ENCODE assay signal across 16 cellular contexts in genomic region chr6:111631930-111632460, GRCh38. TPM values are rescaled to one million over a fixed set of nuclear protein-coding genes. Genes with fewer than 3 reads are reported as not detected.
A peak's percentile ranks its signal among the peaks of the same experiment; 100 is the strongest.
DNase-seq lines count a peak whose midpoint lies in the region; ATAC-seq, FAIRE-seq and TF ChIP-seq lines count a peak whose summit lies in the region.
"Had no signal": no experiment of that assay in that cellular context is flagged by ENCODE, and none has a peak within 500 bp of the region (broad histone marks: within the 10 kb centered on the region; RNA-seq: fewer than 3 reads in every experiment).

No MANE protein-coding gene starts in this region.

- H3K9ac ChIP-seq in K562 (ENCODE audit: insufficient read depth in 1 of 2, low read depth in 2 of 2, low read length in 2 of 2) (no peak overlapping the region), neural progenitor cell (no peak overlapping the region)

- H3K27me3 ChIP-seq in K562 (ENCODE audit: control insufficient read depth in 2 of 2, insufficient read depth in 2 of 2, low read length in 2 of 2) (peaks cover 22 to 25% of the 10 kb centered on the region in 2 experiments), neural progenitor cell (no peaks in the 10 kb centered on the region), upper lobe of right lung (no peaks in the 10 kb centered on the region)
- H3K27me3 ChIP-seq: heart right ventricle, tibial nerve had no signal

- CTCF ChIA-PET in HEK293 (lab: Yijun Ruan, JAX) (no interaction called here), K562 (lab: Yijun Ruan, JAX; ENCODE audit: low intra/inter-chr PET ratio) (no interaction called here)

- no peaks in the 10 kb centered on the region for H3K36me3 ChIP-seq in HEK293 (ENCODE audit: control insufficient read depth in 2 of 2, insufficient read depth in 1 of 2, low read length in 2 of 2)
- no peaks in the 10 kb centered on the region for H3K36me3 ChIP-seq in K562 (ENCODE audit: control insufficient read depth, insufficient read depth, low read length)
- no peaks in the 10 kb centered on the region for H3K36me3 ChIP-seq in neural progenitor cell
- no peaks in the 10 kb centered on the region for H3K36me3 ChIP-seq in upper lobe of right lung
- H3K36me3 ChIP-seq: heart right ventricle, tibial nerve had no signal

- H3K4me3 ChIP-seq in HEK293 (ENCODE audit: low read depth, low read length): no peak overlapping the region
- H3K4me3 ChIP-seq in K562: no peak overlapping the region
- no peak overlapping the region for H3K4me3 ChIP-seq in neural progenitor cell
- H3K4me3 ChIP-seq in upper lobe of right lung: no peak overlapping the region
- H3K4me3 ChIP-seq: heart right ventricle, tibial nerve had no signal

- H3K9me1 ChIP-seq in K562 (ENCODE audit: control insufficient read depth, insufficient read depth, low read length): no peaks in the 10 kb centered on the region

- peaks cover 9% of the 10 kb centered on the region for H3K4me1 ChIP-seq in HEK293 (ENCODE audit: control insufficient read depth, insufficient read depth, low read length)
- H3K4me1 ChIP-seq in K562 (replicated peaks in 1 of 2; ENCODE audit: control insufficient read depth in 2 of 2, insufficient read depth in 2 of 2, low read length in 2 of 2): peaks cover 0 to 11% of the 10 kb centered on the region in 2 experiments; a peak in 3 of 5 replicates
- H3K4me1 ChIP-seq in neural progenitor cell: peaks cover 29% of the 10 kb centered on the region
- no peaks in the 10 kb centered on the region for H3K4me1 ChIP-seq in upper lobe of right lung

- H3K4me2 ChIP-seq in K562 (ENCODE audit: insufficient read depth, low read length) (0 out of 2 replicates have a peak overlapping the region, but pooled peaks have one; percentile 15), neural progenitor cell (peak overlapping the region; percentile 6)

- DNase-seq in AG20443 (ENCODE audit: low spot score) (peak; percentile 28), K562 (ENCODE audit: extremely low read depth in 1 of 4, low spot score in 3 of 4) (no peak), neural progenitor cell (ENCODE audit: low spot score) (no peak), upper lobe of right lung (no peak), glomerular visceral epithelial cell (ENCODE audit: extremely low spot score) (no peak), OCI-M1 (lab: John Stamatoyannopoulos, UW) (no peak)
- no peak for DNase-seq in stimulated activated naive CD4-positive, alpha-beta T cell treated with Interleukin-2 at 50 U/mL for 16 hours (lab: John Stamatoyannopoulos, UW)
- DNase-seq: heart right ventricle, NCI-H510A treated with DMSO at 0.1 percent for 48 hours, nucleus accumbens, T-cell had no signal

- no peak for TF ChIP-seq RAD21 in K562 (CRISPR knock-in tag; conservative IDR thresholded peaks at IDR 0.05 in 1 of 2, IDR thresholded peaks at IDR 0.05 in 1 of 2)

- 0 out of 2 replicates have a peak overlapping the region, but pooled peaks have one; percentile 41 for H2AFZ ChIP-seq in K562 (ENCODE audit: low read depth, low read length)
- peak overlapping the region; percentile 3 for H2AFZ ChIP-seq in neural progenitor cell (replicated peaks)

- intact Hi-C loops in K562 (cut with micrococcal nuclease): no loop called here
- intact Hi-C loops in upper lobe of right lung (cut with DNase I): no loop called here

- H4K20me1 ChIP-seq in K562 (replicated peaks; ENCODE audit: control insufficient read depth, insufficient read depth, low read length): no peaks in the 10 kb centered on the region
- H4K20me1 ChIP-seq in neural progenitor cell (ENCODE audit: low read depth): no peaks in the 10 kb centered on the region

- TF ChIP-seq CTCF in HEK293 (tag by site-specific recombination; IDR thresholded peaks at IDR 0.05) (no peak), K562 (IDR thresholded peaks at IDR 0.05 in 2 of 3, conservative IDR thresholded peaks at IDR 0.05 in 1 of 3; ENCODE audit: insufficient read depth in 2 of 3, low read depth in 1 of 3, low read length in 3 of 3) (0 out of 6 replicates have a peak, but pooled peaks of 1 of the 3 experiments have one; percentile 9), neural progenitor cell (IDR thresholded peaks at IDR 0.05) (no peak), upper lobe of right lung (IDR thresholded peaks at IDR 0.05) (no peak)

- peaks cover 20% of the 10 kb centered on the region for H3K4me1 Mint-ChIP-seq in neural progenitor cell
- H3K4me1 Mint-ChIP-seq: T-cell had no signal

- H3K27ac Mint-ChIP-seq in neural progenitor cell: peak overlapping the region; percentile 43
- H3K27ac Mint-ChIP-seq: T-cell had no signal

- WGBS in K562 (ENCODE audit: insufficient coverage, low coverage, missing lambda C conversion rate): 7% methylated on average over 8 of the region's 8 CpGs

- H3F3A ChIP-seq in neural progenitor cell (ENCODE audit: low read depth): peaks cover 20% of the 10 kb centered on the region

- in situ Hi-C loops in K562 (cut with MboI): loop anchor here (25.0 kb wide), 1 partner anchor 370 kb away; a partner anchor contains a TSS

- H3K36me3 Mint-ChIP-seq in neural progenitor cell: no peaks in the 10 kb centered on the region

- no peaks in the 10 kb centered on the region for H3K79me2 ChIP-seq in K562 (ENCODE audit: control insufficient read depth, insufficient read depth, low read length)
- H3K79me2 ChIP-seq in neural progenitor cell (ENCODE audit: low read depth): no peaks in the 10 kb centered on the region

- FAIRE-seq in K562 (lab: Jason Lieb, UNC): peak; percentile 11
- FAIRE-seq: G401.6, RCC 7860 had no signal

- H3K9me3 Mint-ChIP-seq in neural progenitor cell: peaks cover 2% of the 10 kb centered on the region

- H3K27me3 Mint-ChIP-seq in neural progenitor cell (ENCODE audit: insufficient read depth, low read depth): peaks cover 9% of the 10 kb centered on the region
- H3K27me3 Mint-ChIP-seq: T-cell had no signal

- no peak overlapping the region for H3K4me3 Mint-ChIP-seq in neural progenitor cell
- H3K4me3 Mint-ChIP-seq: T-cell had no signal

- H3K9me3 ChIP-seq in HEK293 (ENCODE audit: control insufficient read depth, insufficient read depth, low read depth, low read length) (no peaks in the 10 kb centered on the region), K562 (replicated peaks; ENCODE audit: control insufficient read depth, insufficient read depth, low read depth, low read length) (no peaks in the 10 kb centered on the region), neural progenitor cell (ENCODE audit: low read depth) (no peaks in the 10 kb centered on the region), upper lobe of right lung (no peaks in the 10 kb centered on the region)

- no peak for TF ChIP-seq POLR2A in K562 (conservative IDR thresholded peaks at IDR 0.05)

- H3K27ac ChIP-seq in HEK293 (ENCODE audit: extremely low read depth, low read depth, low read length) (no peak overlapping the region; the same call in 1 of the 2 replicates), K562 (ENCODE audit: extremely low read depth, low read depth, low read length) (no peak overlapping the region), neural progenitor cell (no peak overlapping the region), upper lobe of right lung (no peak overlapping the region)
- H3K27ac ChIP-seq: epithelial cell of prostate, heart right ventricle, tibial nerve had no signal

- POLR2A ChIA-PET in HEK293 (lab: Yijun Ruan, JAX): interaction anchor here (1.0 kb wide), 1 partner anchor 26 kb away, joined by 3 read pairs; the partner anchor contains the start of gene TRAF3IP2
- POLR2A ChIA-PET in K562 (lab: Yijun Ruan, JAX): no interaction called here

- BruUV-seq in K562 (replicated peaks; lab: Mats Ljungman, UMichigan): no TSS peak

- no peak for TF ChIP-seq EP300 in K562 (IDR thresholded peaks at IDR 0.05; ENCODE audit: low read length)

- ATAC-seq in K562 (peak; percentile 68), upper lobe of right lung (no peak)
- ATAC-seq: T-cell had no signal

TF ChIP-seq in HEK293, 187 proteins besides CTCF, POLR2A, EP300 and RAD21 (continues in another document):
- no peak for TF ChIP-seq PBX3 (CRISPR knock-in tag; IDR thresholded peaks at IDR 0.05)

TF ChIP-seq in K562, 482 proteins besides CTCF, POLR2A, EP300 and RAD21 (continues in another document):
- TF ChIP-seq ZNF584 (CRISPR knock-in tag; IDR thresholded peaks at IDR 0.05; ENCODE audit: low read depth) (no peak), HOMEZ (CRISPR knock-in tag; IDR thresholded peaks at IDR 0.05) (no peak), ZNF583 (CRISPR knock-in tag; IDR thresholded peaks at IDR 0.05) (no peak)

RNA-seq across cellular contexts. Expression of gene TRAF3IP2, which starts 26.3 kb away (rescaled TPM):
- total RNA-seq in K562 (2011; cell fraction: chromatin; rRNA removed; ENCODE audit: low replicate concordance): 7.6 and 9.6 TPM in 2 replicates
- 5.0 and 6.0 TPM in 2 replicates for total RNA-seq in K562 (2011; cell fraction: nucleolus; rRNA removed)
- total RNA-seq in K562 (2011; cell fraction: nucleoplasm; rRNA removed): 8.3 TPM in 2 replicates
- total RNA-seq in K562 (2014; rRNA removed) (13.8 and 16.5 TPM in 2 replicates), K562 (2014; rRNA removed; fragmentation: Illumina TruSeq; extraction: Trizol) (12.3 and 13.4 TPM in 2 replicates), K562 (2015; rRNA removed; fragmentation: Illumina TruSeq; extraction: Trizol) (9.1 and 11.7 TPM in 2 replicates), K562 (2021) (14.6 and 14.8 TPM in 2 replicates), neural progenitor cell (ENCODE audit: low replicate concordance) (0.59 and 0.60 TPM in 2 replicates), upper lobe of right lung (32.1 TPM)
- polyA plus RNA-seq in K562 (2011; rRNA removed) (11.3 and 16.7 TPM in 2 replicates), K562 (2014; fragmentation: Illumina TruSeq; extraction: Trizol) (18.9 and 20.3 TPM in 2 replicates), K562 (2014; fragmentation: Nextera tagmentation; extraction: Ambion mirVana) (10 to 100 TPM in 1 of 2 experiments, 1 to 10 TPM in 1; 7.3 to 12.1 TPM), K562 (2014; rRNA removed) (10.2 and 15.8 TPM in 2 replicates)
- 16.7 and 19.0 TPM in 2 replicates for polyA plus RNA-seq in K562 (2011; cell fraction: cytosol; rRNA removed)
- 5.7 and 9.2 TPM in 2 replicates for polyA plus RNA-seq in K562 (2011; cell fraction: nucleus; rRNA removed)
- polyA plus RNA-seq in K562 (2012): 10.6 and 21.6 TPM in 2 replicates
- 14.7 and 15.1 TPM in 2 replicates for polyA minus RNA-seq in K562 (2011; rRNA and poly(A)+ RNA removed)
- 9.2 and 9.9 TPM in 2 replicates for polyA minus RNA-seq in K562 (2011; cell fraction: cytosol; rRNA and poly(A)+ RNA removed)
- 6.7 and 7.4 TPM in 2 replicates for polyA minus RNA-seq in K562 (2011; cell fraction: nucleus; rRNA and poly(A)+ RNA removed)
